ENCODE assay signal across 8 cellular contexts in the genomic region with DNA sequence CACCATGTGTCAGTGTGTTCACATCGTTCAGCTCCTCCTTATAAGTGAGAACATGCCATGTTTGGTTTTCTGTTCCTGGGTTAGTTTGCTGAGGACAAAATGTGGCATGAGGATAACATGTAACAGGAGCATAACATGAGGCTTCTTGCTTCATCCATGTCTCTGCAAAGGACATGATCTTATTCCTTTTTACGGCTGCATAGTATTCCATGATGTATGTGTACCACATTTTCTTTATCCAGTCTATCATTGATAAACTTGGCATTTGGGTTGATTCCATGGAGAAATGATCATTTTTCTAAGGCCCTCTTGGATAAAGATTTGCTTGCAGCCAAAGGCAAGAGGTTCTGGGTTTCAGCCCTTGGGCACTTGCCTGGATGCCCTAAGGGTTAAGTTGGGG.
"Had no signal": no experiment of that assay in that cellular context is flagged by ENCODE, and none has a peak within 500 bp of the region (broad histone marks: within the 10 kb centered on the region; RNA-seq: fewer than 3 reads in every experiment).

No MANE protein-coding gene starts in this region.

- H3K9ac ChIP-seq: GM23248 had no signal

- H2AFZ ChIP-seq: GM23248 had no signal

- H3K4me1 Mint-ChIP-seq: IgD-negative memory B cell had no signal

- H3K4me3 Mint-ChIP-seq: IgD-negative memory B cell had no signal

- H3K36me3 ChIP-seq: HAP-1 had no signal

- H3K9me3 ChIP-seq: HAP-1 had no signal

- FAIRE-seq: HTR-8/SVneo had no signal

- H3K4me3 ChIP-seq: GM23248, HAP-1 had no signal

- H3K27ac Mint-ChIP-seq: IgD-negative memory B cell had no signal

- ATAC-seq: HCT116 had no signal

- DNase-seq: GM23248, GOT3, H7, KG1 had no signal

- H3K27ac ChIP-seq: GM23248 had no signal
